Comparison of ENCODE assay signal across 19 cellular contexts in genomic region chrX:153608821-153609220, GRCh38. TPM values are rescaled to one million over a fixed set of nuclear protein-coding genes. Genes with fewer than 3 reads are reported as not detected.
"Had no signal": no experiment of that assay in that cellular context is flagged by ENCODE, and none has a peak within 500 bp of the region (broad histone marks: within the 10 kb centered on the region; RNA-seq: fewer than 3 reads in every experiment).

No MANE protein-coding gene starts in this region.

- H3K36me3 ChIP-seq: transverse colon had no signal

- H3K9me3 Mint-ChIP-seq: activated CD4-positive, alpha-beta memory T cell treated with anti-CD3 and anti-CD28 coated beads, Interleukin-2, amount 10 ng/mL, durations not matched to agents 7 days and 5 days; activated naive CD4-positive, alpha-beta T cell treated with anti-CD3 and anti-CD28 coated beads, Interleukin-2, amount 50 U/mL, for 24 hours; activated T-cell treated with anti-CD3 and anti-CD28 coated beads, Interleukin-2, amount 50 U/mL, for 4 hours; central memory CD8-positive, alpha-beta T cell; T-helper 1 cell treated with Interleukin-12 subunit alpha and Interleukin-12 subunit beta and Interleukin-4 antibody, amounts not matched to agents 30 μg/mL and 1 μg/mL, for 36 hours had no signal

- H3K9me3 ChIP-seq: body of pancreas, transverse colon had no signal

- H3K27ac ChIP-seq: body of pancreas, transverse colon had no signal

- H3K36me3 Mint-ChIP-seq: activated naive CD4-positive, alpha-beta T cell treated with anti-CD3 and anti-CD28 coated beads, Interleukin-2, amount 50 U/mL, for 24 hours; naive thymus-derived CD8-positive, alpha-beta T cell had no signal

- H3K4me3 Mint-ChIP-seq: activated CD4-positive, alpha-beta memory T cell treated with anti-CD3 and anti-CD28 coated beads, Interleukin-2, amount 10 ng/mL, durations not matched to agents 7 days and 5 days had no signal

- H3K27ac Mint-ChIP-seq: activated CD4-positive, alpha-beta memory T cell treated with anti-CD3 and anti-CD28 coated beads, Interleukin-2, amount 10 ng/mL, durations not matched to agents 7 days and 5 days; T-helper 1 cell treated with Interleukin-12 subunit alpha and Interleukin-12 subunit beta and Interleukin-4 antibody, amounts not matched to agents 30 μg/mL and 1 μg/mL, for 36 hours had no signal

- H3K27me3 Mint-ChIP-seq: activated naive CD4-positive, alpha-beta T cell treated with anti-CD3 and anti-CD28 coated beads, Interleukin-2, amount 50 U/mL, for 24 hours; central memory CD8-positive, alpha-beta T cell; naive thymus-derived CD8-positive, alpha-beta T cell had no signal

- H3K27me3 ChIP-seq: body of pancreas had no signal

- H3K4me3 ChIP-seq: body of pancreas, transverse colon had no signal

- DNase-seq: activated CD4-positive, alpha-beta memory T cell treated with anti-CD3 and anti-CD28 coated beads, Interleukin-2, amount 10 ng/mL, durations not matched to agents 7 days and 5 days; activated CD4-positive, alpha-beta T cell treated with anti-CD3 and anti-CD28 coated beads for 4 hours; activated effector memory CD4-positive, alpha-beta T cell treated with Interleukin-2 at 50 U/mL for 16 hours; activated T-cell treated with anti-CD3 and anti-CD28 coated beads, Interleukin-2, amount 50 U/mL, for 4 hours; amygdala; body of pancreas; cortex of kidney; effector CD8-positive, alpha-beta T cell; kidney glomerular epithelial cell; mesenchymal stem cell; naive thymus-derived CD8-positive, alpha-beta T cell; retina; stimulated activated CD4-positive, alpha-beta T cell treated with anti-CD3 and anti-CD28 coated beads, Interleukin-4, amount 100 ng/mL, for 1 hour; stimulated activated naive CD4-positive, alpha-beta T cell treated with Interleukin-2 at 50 U/mL for 16 hours; transverse colon had no signal

- ATAC-seq: activated T-cell treated with anti-CD3 and anti-CD28 coated beads, Interleukin-2, amount 50 U/mL, for 4 hours; body of pancreas had no signal

RNA-seq across cellular contexts. Expression of gene DUSP9, which starts 38.2 kb away (rescaled TPM):
- total RNA-seq: activated CD4-positive, alpha-beta memory T cell treated with anti-CD3 and anti-CD28 coated beads, Interleukin-2, amount 10 ng/mL, durations not matched to agents 7 days and 5 days; body of pancreas; naive thymus-derived CD8-positive, alpha-beta T cell; skeletal muscle tissue; transverse colon had no signal
- polyA plus RNA-seq: naive thymus-derived CD8-positive, alpha-beta T cell had no signal
